11 cellular contexts compared by ENCODE assay signal in the genomic region with DNA sequence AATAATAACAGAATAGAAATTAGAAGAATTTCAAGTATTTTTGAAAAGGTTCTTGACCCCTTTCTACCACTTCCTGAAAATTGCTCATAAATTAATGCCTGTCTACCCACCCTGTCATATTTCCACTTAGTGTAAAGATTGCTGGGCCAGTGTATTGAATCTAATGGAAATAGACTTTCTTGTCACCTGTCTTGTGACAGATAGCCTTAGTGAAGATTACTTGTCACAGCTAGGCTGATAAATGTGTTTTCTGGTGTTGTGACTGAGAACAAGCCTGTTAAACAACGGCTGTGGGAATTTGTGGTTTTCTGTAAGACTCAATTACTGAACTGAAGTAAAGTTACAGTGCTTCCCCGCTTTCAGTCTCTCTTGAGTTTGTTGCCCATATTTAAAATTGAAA. TPM values are rescaled to one million over a fixed set of nuclear protein-coding genes. Genes with fewer than 3 reads are reported as not detected.
DNase-seq lines count a peak whose midpoint lies in the region; ATAC-seq and TF ChIP-seq lines count a peak whose summit lies in the region.
"Had no signal": no experiment of that assay in that cellular context is flagged by ENCODE, and none has a peak within 500 bp of the region (broad histone marks: within the 10 kb centered on the region; RNA-seq: fewer than 3 reads in every experiment).

No MANE protein-coding gene starts in this region.

- TF ChIP-seq POLR2A in body of pancreas (IDR thresholded peaks at IDR 0.05), result no peak

- H3K4me3 ChIP-seq in fibroblast of pulmonary artery (replicated peaks; ENCODE audit: low read depth, low read length), result no peak overlapping the region
- no peak overlapping the region for H3K4me3 ChIP-seq in coronary artery
- no peak overlapping the region for H3K4me3 ChIP-seq in body of pancreas
- H3K4me3 ChIP-seq: mucosa of descending colon had no signal

- H3K27ac ChIP-seq in coronary artery, result no peak overlapping the region
- H3K27ac ChIP-seq in body of pancreas, result no peak overlapping the region

- ATAC-seq in GM18870 (IDR thresholded peaks at IDR 0.05; ENCODE audit: unreplicated experiment), result peak; percentile 87
- peak; percentile 96 for ATAC-seq in HG02610 (IDR thresholded peaks at IDR 0.05; ENCODE audit: unreplicated experiment)
- ATAC-seq in HG03571 (IDR thresholded peaks at IDR 0.05; ENCODE audit: unreplicated experiment), result peak; percentile 78
- ATAC-seq in body of pancreas, result no peak
- no peak for ATAC-seq in HG02840 (IDR thresholded peaks at IDR 0.05; ENCODE audit: low FRiP score, unreplicated experiment)
- ATAC-seq: mucosa of descending colon had no signal

- DNase-seq in fibroblast of pulmonary artery (ENCODE audit: low read depth) (peak; percentile 7), coronary artery (ENCODE audit: low spot score) (no peak), HEK293T (ENCODE audit: extremely low spot score) (no peak), body of pancreas (no peak)
- DNase-seq: DND-41, H7, mucosa of descending colon had no signal

- H3K36me3 ChIP-seq in body of pancreas (replicated peaks in 1 of 2; ENCODE audit: insufficient read depth in 1 of 2, low read depth in 2 of 2), result peaks cover 10% of the 10 kb centered on the region in 2 donors

- POLR2A ChIA-PET in HEK293T (lab: Yijun Ruan, JAX), result no interaction called here

- 75 to 82% methylated on average over 2 of the region's 2 CpGs for WGBS in body of pancreas, 2 donors

- H3K9me3 ChIP-seq in body of pancreas, result no peaks in the 10 kb centered on the region
- H3K9me3 ChIP-seq: mucosa of descending colon had no signal

- intact Hi-C loops in body of pancreas (cut with DNase I), result no loop called here

- H3K4me1 ChIP-seq in body of pancreas, result no peaks in the 10 kb centered on the region

- CTCF ChIA-PET in HEK293T (lab: Yijun Ruan, JAX), result no interaction called here

- H3K27me3 ChIP-seq in body of pancreas, result no peaks in the 10 kb centered on the region

- TF ChIP-seq CTCF in fibroblast of pulmonary artery (IDR thresholded peaks at IDR 0.05; ENCODE audit: low read length, missing control alignments) (no peak), coronary artery (IDR thresholded peaks at IDR 0.05) (no peak), body of pancreas (IDR thresholded peaks at IDR 0.05) (no peak)

TF ChIP-seq in HEK293T, 16 proteins besides CTCF, POLR2A, EP300 and RAD21:
- TF ChIP-seq NFRKB (IDR thresholded peaks at IDR 0.05) (no peak), L3MBTL2 (conservative IDR thresholded peaks at IDR 0.05) (no peak), FOXM1 (IDR thresholded peaks at IDR 0.05; ENCODE audit: borderline replicate concordance) (no peak), BHLHE40 (IDR thresholded peaks at IDR 0.05; ENCODE audit: borderline replicate concordance) (no peak), FOXK2 (IDR thresholded peaks at IDR 0.05) (no peak), SP1 (IDR thresholded peaks at IDR 0.05) (no peak), CTBP1 (IDR thresholded peaks at IDR 0.05; ENCODE audit: borderline replicate concordance) (no peak), ARNT (IDR thresholded peaks at IDR 0.05) (no peak), SUZ12 (IDR thresholded peaks at IDR 0.05) (no peak), HDGF (IDR thresholded peaks at IDR 0.05; ENCODE audit: borderline replicate concordance) (no peak), ELF4 (IDR thresholded peaks at IDR 0.05) (no peak), LEF1 (IDR thresholded peaks at IDR 0.05; ENCODE audit: borderline replicate concordance) (no peak), ZNF384 (IDR thresholded peaks at IDR 0.05) (no peak), TARDBP (IDR thresholded peaks at IDR 0.05) (no peak), FOXA1 (IDR thresholded peaks at IDR 0.05) (no peak)
- TF ChIP-seq, protein P1, sequence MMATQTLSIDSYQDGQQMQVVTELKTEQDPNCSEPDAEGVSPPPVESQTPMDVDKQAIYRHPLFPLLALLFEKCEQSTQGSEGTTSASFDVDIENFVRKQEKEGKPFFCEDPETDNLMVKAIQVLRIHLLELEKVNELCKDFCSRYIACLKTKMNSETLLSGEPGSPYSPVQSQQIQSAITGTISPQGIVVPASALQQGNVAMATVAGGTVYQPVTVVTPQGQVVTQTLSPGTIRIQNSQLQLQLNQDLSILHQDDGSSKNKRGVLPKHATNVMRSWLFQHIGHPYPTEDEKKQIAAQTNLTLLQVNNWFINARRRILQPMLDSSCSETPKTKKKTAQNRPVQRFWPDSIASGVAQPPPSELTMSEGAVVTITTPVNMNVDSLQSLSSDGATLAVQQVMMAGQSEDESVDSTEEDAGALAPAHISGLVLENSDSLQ (IDR thresholded peaks at IDR 0.05), result no peak

RNA-seq across cellular contexts. Expression of a gene that starts 37.0 kb away (rescaled TPM):
- 10 to 100 TPM; 23.1 to 31.0 TPM for total RNA-seq in body of pancreas

Comparison
In these comparisons a context has a peak if more than half of its experiments do, and no peak if none do; other contexts are left out.
1. ATAC-seq: peak in GM18870 (single experiment), HG02610 (single experiment) and HG03571 (single experiment); none in body of pancreas (single experiment) and HG02840 (single experiment).